ENCODE assay signal across 18 cellular contexts in the genomic region with DNA sequence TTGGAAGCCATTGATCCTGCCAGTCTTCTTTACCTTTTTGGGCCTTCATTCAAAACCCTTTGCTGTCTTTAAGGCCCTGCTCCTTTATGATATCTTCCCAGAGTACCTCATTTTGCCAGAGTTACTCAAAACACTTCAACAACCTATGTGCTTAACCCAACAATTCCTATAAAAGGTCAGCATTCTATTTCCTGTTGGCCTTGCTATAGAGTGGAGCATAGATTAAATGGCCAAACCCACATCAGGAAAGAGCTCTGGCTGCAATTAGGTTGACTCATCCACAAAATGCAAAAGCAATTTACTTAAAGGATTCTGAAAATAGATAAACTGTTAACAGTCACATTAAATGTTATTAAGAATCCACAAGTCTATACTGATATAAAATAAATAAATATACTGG. TPM values are rescaled to one million over a fixed set of nuclear protein-coding genes. Genes with fewer than 3 reads are reported as not detected.
DNase-seq lines count a peak whose midpoint lies in the region; ATAC-seq, FAIRE-seq and TF ChIP-seq lines count a peak whose summit lies in the region.
"Had no signal": no experiment of that assay in that cellular context is flagged by ENCODE, and none has a peak within 500 bp of the region (broad histone marks: within the 10 kb centered on the region; RNA-seq: fewer than 3 reads in every experiment).

No MANE protein-coding gene starts in this region.

- H3K9me3 ChIP-seq in mesenchymal stem cell (ENCODE audit: control insufficient read depth, low read length), result no peaks in the 10 kb centered on the region
- H3K9me3 ChIP-seq: thoracic aorta had no signal

- no peak overlapping the region for H2AFZ ChIP-seq in mesenchymal stem cell (ENCODE audit: low read depth, low read length)

- H2BK120ac ChIP-seq in mesenchymal stem cell (ENCODE audit: low read depth, low read length), result no peak overlapping the region

- no peak overlapping the region for H3K4me3 Mint-ChIP-seq in immature natural killer cell
- H3K4me3 Mint-ChIP-seq: activated B cell treated with CpG ODN at 0.5 μM for 24 hours; activated naive CD4-positive, alpha-beta T cell treated with anti-CD3 and anti-CD28 coated beads for 36 hours; endodermal cell; naive thymus-derived CD4-positive, alpha-beta T cell had no signal

- no peaks in the 10 kb centered on the region for H3K27me3 ChIP-seq in bronchial epithelial cell (ENCODE audit: control insufficient read depth, insufficient read depth, low read length)
- H3K27me3 ChIP-seq in mesenchymal stem cell (ENCODE audit: control insufficient read depth in 1 of 2, insufficient read depth in 1 of 2, low read length in 2 of 2), result no peaks in the 10 kb centered on the region
- H3K27me3 ChIP-seq: heart right ventricle had no signal

- H3K27ac ChIP-seq in mesenchymal stem cell (ENCODE audit: low read length, poor library complexity, severe bottlenecking), result no peak overlapping the region
- H3K27ac ChIP-seq: heart right ventricle, thoracic aorta had no signal

- H3K4me1 ChIP-seq in mesenchymal stem cell (ENCODE audit: control insufficient read depth, insufficient read depth, low read depth, low read length), result peaks cover 4% of the 10 kb centered on the region

- no peak overlapping the region for H3K4ac ChIP-seq in mesenchymal stem cell (ENCODE audit: low read depth in 1 of 2, low read length in 2 of 2)

- peak; percentile 71 for DNase-seq in EL
- peak; percentile 24 to 47 for DNase-seq in NOMO-1 (lab: John Stamatoyannopoulos, UW; ENCODE audit: unreplicated experiment in 2 of 2)
- DNase-seq in bronchial epithelial cell (ENCODE audit: low read depth), result peak; percentile 47
- peak; percentile 54 for DNase-seq in mesenchymal stem cell
- no peak for DNase-seq in ureter (ENCODE audit: low spot score)
- no peak for DNase-seq in immature natural killer cell
- DNase-seq: activated B cell treated with CpG ODN at 0.5 μM for 24 hours; activated naive CD4-positive, alpha-beta T cell treated with anti-CD3 and anti-CD28 coated beads for 36 hours; caudate nucleus; endodermal cell; heart right ventricle; naive thymus-derived CD4-positive, alpha-beta T cell had no signal

- H3K27me3 Mint-ChIP-seq in immature natural killer cell (ENCODE audit: low read depth in 3 of 3), result no peaks in the 10 kb centered on the region
- H3K27me3 Mint-ChIP-seq: activated B cell treated with CpG ODN at 0.5 μM for 24 hours; naive thymus-derived CD4-positive, alpha-beta T cell had no signal

- H2AK5ac ChIP-seq in mesenchymal stem cell (ENCODE audit: low read length, severe bottlenecking), result no peak overlapping the region

- H2BK12ac ChIP-seq in mesenchymal stem cell (ENCODE audit: low read length in 2 of 2), result no peak overlapping the region

- no peak overlapping the region for H2BK5ac ChIP-seq in mesenchymal stem cell (ENCODE audit: low read depth, low read length, poor library complexity, severe bottlenecking)

- no peak overlapping the region for H3K23ac ChIP-seq in mesenchymal stem cell (ENCODE audit: low read length in 2 of 2)

- H3K14ac ChIP-seq in mesenchymal stem cell (ENCODE audit: low read length in 2 of 2), result no peak overlapping the region

- no peaks in the 10 kb centered on the region for H3K4me1 Mint-ChIP-seq in immature natural killer cell
- H3K4me1 Mint-ChIP-seq: activated B cell treated with CpG ODN at 0.5 μM for 24 hours, endodermal cell had no signal

- H2BK15ac ChIP-seq in mesenchymal stem cell (ENCODE audit: low read depth, poor library complexity, severe bottlenecking), result no peak overlapping the region

- no peak for TF ChIP-seq CTCF in bronchial epithelial cell (IDR thresholded peaks at IDR 0.05; ENCODE audit: insufficient read depth, low read length, severe bottlenecking)

- peaks cover 4% of the 10 kb centered on the region for H3K79me1 ChIP-seq in mesenchymal stem cell (replicated peaks; ENCODE audit: low read length, poor library complexity, severe bottlenecking)

- H3K9ac ChIP-seq in mesenchymal stem cell (ENCODE audit: low read length), result no peak overlapping the region

- peak overlapping the region; percentile 9 for H4K8ac ChIP-seq in mesenchymal stem cell (ENCODE audit: low read length)

- H3K36me3 ChIP-seq in bronchial epithelial cell (ENCODE audit: control insufficient read depth, insufficient read depth, low read length), result no peaks in the 10 kb centered on the region
- H3K36me3 ChIP-seq in mesenchymal stem cell (ENCODE audit: control insufficient read depth in 1 of 2, insufficient read depth in 2 of 2, low read depth in 1 of 2, low read length in 2 of 2), result no peaks in the 10 kb centered on the region
- H3K36me3 ChIP-seq: heart right ventricle, thoracic aorta had no signal

- no peak overlapping the region for H3K4me2 ChIP-seq in mesenchymal stem cell (ENCODE audit: low read length, poor library complexity, severe bottlenecking)

- no peak overlapping the region for H3K27ac Mint-ChIP-seq in immature natural killer cell
- H3K27ac Mint-ChIP-seq: activated B cell treated with CpG ODN at 0.5 μM for 24 hours; activated naive CD4-positive, alpha-beta T cell treated with anti-CD3 and anti-CD28 coated beads for 36 hours; endodermal cell; naive thymus-derived CD4-positive, alpha-beta T cell had no signal

- peaks cover 0 to 4% (median 3%) of the 10 kb centered on the region in 3 donors for H3K36me3 Mint-ChIP-seq in immature natural killer cell

- H3K9me3 Mint-ChIP-seq in immature natural killer cell, result no peaks in the 10 kb centered on the region
- H3K9me3 Mint-ChIP-seq: activated B cell treated with CpG ODN at 0.5 μM for 24 hours; activated naive CD4-positive, alpha-beta T cell treated with anti-CD3 and anti-CD28 coated beads for 36 hours had no signal

- H4K91ac ChIP-seq in mesenchymal stem cell (ENCODE audit: low read length), result peak overlapping the region; percentile 22

- ATAC-seq in GM21576 (IDR thresholded peaks at IDR 0.05; ENCODE audit: unreplicated experiment) (no peak), HG02852 (IDR thresholded peaks at IDR 0.05; ENCODE audit: unreplicated experiment) (no peak)
- ATAC-seq: heart right ventricle; HepG2; left lobe of liver; naive thymus-derived CD4-positive, alpha-beta T cell had no signal

- no peak for FAIRE-seq in bronchial epithelial cell (lab: Jason Lieb, UNC)
- FAIRE-seq: GM12892, HepG2 had no signal

- H3K4me3 ChIP-seq in bronchial epithelial cell (ENCODE audit: low read depth, low read length) (no peak overlapping the region), mesenchymal stem cell (ENCODE audit: insufficient read depth in 1 of 2, low read depth in 1 of 2, low read length in 2 of 2) (no peak overlapping the region)
- H3K4me3 ChIP-seq: heart right ventricle, thoracic aorta had no signal

- H3K18ac ChIP-seq in mesenchymal stem cell (ENCODE audit: low read depth in 1 of 2, low read length in 2 of 2), result peak overlapping the region; percentile 6 to 77

RNA-seq across cellular contexts. Expression of a gene that starts 21.2 kb away (rescaled TPM):
- total RNA-seq in bronchial epithelial cell, result 11.3 and 37.9 TPM in 2 replicates
- 295 TPM for polyA plus RNA-seq in mesenchymal stem cell (2013, experiment 1 of 2)
- polyA plus RNA-seq in mesenchymal stem cell (2013, experiment 2 of 2), result 307 TPM
- 60.1 TPM for total RNA-seq in ureter
- polyA plus RNA-seq in immature natural killer cell, result 100 to 1,000 TPM; 190 to 266 (median 238) TPM

Comparison
In these comparisons a context has a peak if more than half of its experiments do, and no peak if none do; other contexts are left out.
1. DNase-seq: peak in EL (single experiment), NOMO-1 (2 of 2), bronchial epithelial cell (single experiment) and mesenchymal stem cell (single experiment); none in ureter (single experiment) and immature natural killer cell (0 of 3).